Comparison of ENCODE assay signal across 1 cellular context in the genomic region with DNA sequence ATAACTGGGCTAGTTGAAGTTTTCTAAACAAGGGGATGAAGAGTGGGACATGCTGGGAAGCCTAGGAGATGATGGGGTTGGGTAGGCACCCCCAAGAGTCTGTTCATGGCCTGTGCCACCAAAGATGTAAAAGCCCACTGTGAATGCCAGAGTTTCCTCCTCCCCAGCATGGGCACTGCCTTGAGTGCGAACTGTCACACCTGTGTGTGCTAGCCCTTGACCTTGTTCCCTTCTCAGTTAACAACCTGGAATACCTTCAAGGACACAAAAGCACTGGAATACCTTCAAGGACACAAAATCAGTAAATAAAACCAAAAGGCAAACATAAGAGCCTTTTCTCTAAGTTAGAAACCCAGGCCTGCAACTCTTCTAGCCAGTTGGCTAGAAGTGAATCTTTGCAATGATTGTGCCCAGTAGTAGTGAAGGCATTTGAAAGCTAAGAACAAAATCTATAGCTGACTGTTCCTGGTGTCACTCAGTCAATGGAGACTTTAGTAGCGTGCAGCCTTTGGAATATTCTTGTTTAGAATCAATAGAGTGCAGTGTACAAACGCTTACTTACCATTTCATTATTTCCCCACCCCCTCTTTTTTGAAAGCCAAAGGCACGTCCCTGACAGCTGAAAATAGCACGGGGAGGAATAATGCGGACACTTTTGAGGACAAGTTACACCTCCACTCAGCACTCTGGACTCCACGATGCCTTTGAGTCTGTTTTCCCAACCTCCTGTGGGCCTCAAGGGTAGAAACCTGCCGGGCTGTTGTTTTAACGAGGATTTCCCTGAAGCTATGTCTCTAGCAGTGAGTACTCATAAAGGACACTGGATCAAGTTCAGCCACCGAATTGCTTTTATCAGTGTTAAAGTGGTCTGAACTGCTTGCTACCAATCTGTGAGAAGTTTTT.
TF ChIP-seq lines count a peak whose summit lies in the region.

No MANE protein-coding gene starts in this region.

TF ChIP-seq in WTC11, 78 proteins besides CTCF, POLR2A, EP300 and RAD21 (continued from another document):
- TF ChIP-seq, protein P1, sequence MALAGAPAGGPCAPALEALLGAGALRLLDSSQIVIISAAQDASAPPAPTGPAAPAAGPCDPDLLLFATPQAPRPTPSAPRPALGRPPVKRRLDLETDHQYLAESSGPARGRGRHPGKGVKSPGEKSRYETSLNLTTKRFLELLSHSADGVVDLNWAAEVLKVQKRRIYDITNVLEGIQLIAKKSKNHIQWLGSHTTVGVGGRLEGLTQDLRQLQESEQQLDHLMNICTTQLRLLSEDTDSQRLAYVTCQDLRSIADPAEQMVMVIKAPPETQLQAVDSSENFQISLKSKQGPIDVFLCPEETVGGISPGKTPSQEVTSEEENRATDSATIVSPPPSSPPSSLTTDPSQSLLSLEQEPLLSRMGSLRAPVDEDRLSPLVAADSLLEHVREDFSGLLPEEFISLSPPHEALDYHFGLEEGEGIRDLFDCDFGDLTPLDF (CRISPR knock-in tag; IDR thresholded peaks at IDR 0.05): no peak
- TF ChIP-seq FOXJ3 (CRISPR knock-in tag; IDR thresholded peaks at IDR 0.05; ENCODE audit: borderline replicate concordance) (no peak), RELA (CRISPR knock-in tag; IDR thresholded peaks at IDR 0.05; ENCODE audit: borderline replicate concordance) (no peak), NR1H2 (CRISPR knock-in tag; IDR thresholded peaks at IDR 0.05) (no peak), SMAD4 (CRISPR knock-in tag; IDR thresholded peaks at IDR 0.05) (no peak), NFYB (CRISPR knock-in tag; conservative IDR thresholded peaks at IDR 0.05; ENCODE audit: low read depth) (no peak), CREM (CRISPR knock-in tag; IDR thresholded peaks at IDR 0.05) (no peak)
- TF ChIP-seq, protein P2, sequence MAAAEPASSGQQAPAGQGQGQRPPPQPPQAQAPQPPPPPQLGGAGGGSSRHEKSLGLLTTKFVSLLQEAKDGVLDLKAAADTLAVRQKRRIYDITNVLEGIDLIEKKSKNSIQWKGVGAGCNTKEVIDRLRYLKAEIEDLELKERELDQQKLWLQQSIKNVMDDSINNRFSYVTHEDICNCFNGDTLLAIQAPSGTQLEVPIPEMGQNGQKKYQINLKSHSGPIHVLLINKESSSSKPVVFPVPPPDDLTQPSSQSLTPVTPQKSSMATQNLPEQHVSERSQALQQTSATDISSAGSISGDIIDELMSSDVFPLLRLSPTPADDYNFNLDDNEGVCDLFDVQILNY (CRISPR knock-in tag; IDR thresholded peaks at IDR 0.05): no peak
- TF ChIP-seq, protein P3, sequence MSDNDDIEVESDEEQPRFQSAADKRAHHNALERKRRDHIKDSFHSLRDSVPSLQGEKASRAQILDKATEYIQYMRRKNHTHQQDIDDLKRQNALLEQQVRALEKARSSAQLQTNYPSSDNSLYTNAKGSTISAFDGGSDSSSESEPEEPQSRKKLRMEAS (CRISPR knock-in tag; IDR thresholded peaks at IDR 0.05): no peak
